In genomic region chr17:67408455-67408830, GRCh38 we compare ENCODE assay signal across 7 cellular contexts. TPM values are rescaled to one million over a fixed set of nuclear protein-coding genes. Genes with fewer than 3 reads are reported as not detected.
DNase-seq lines count a peak whose midpoint lies in the region; ATAC-seq and TF ChIP-seq lines count a peak whose summit lies in the region.
"Not testable (repeated sequence)": the region's sequence is repeated elsewhere in the genome, so short reads cannot be mapped to it uniquely, and the experiment has no call there.

No MANE protein-coding gene starts in this region.

- not testable (repeated sequence) for TF ChIP-seq CTCF in Calu3 (IDR thresholded peaks at IDR 0.05; ENCODE audit: unreplicated experiment); RWPE1 (conservative IDR thresholded peaks at IDR 0.05; ENCODE audit: low read depth); activated CD8-positive, alpha-beta T cell treated with anti-CD3 and anti-CD28 coated beads for 36 hours (IDR thresholded peaks at IDR 0.05); nephron progenitor cell (IDR thresholded peaks at IDR 0.05)

- H3K4me1 Mint-ChIP-seq in Calu3 (ENCODE audit: low read depth, unreplicated experiment) (peaks cover 32% of the 10 kb centered on the region), immature natural killer cell (peaks cover 82 to 91% of the 10 kb centered on the region in 2 donors)
- H3K4me1 Mint-ChIP-seq in activated CD8-positive, alpha-beta T cell treated with anti-CD3 and anti-CD28 coated beads for 36 hours (ENCODE audit: low read depth) = peaks cover 72% of the 10 kb centered on the region
- peaks cover 66% of the 10 kb centered on the region for H3K4me1 Mint-ChIP-seq in activated naive CD4-positive, alpha-beta T cell treated with anti-CD3 and anti-CD28 coated beads for 36 hours (ENCODE audit: low read depth)
- peaks cover 30% of the 10 kb centered on the region for H3K4me1 Mint-ChIP-seq in activated naive CD8-positive, alpha-beta T cell treated with anti-CD3 and anti-CD28 coated beads, Interleukin-2, amount 10 ng/mL, durations not matched to agents 7 days and 5 days
- H3K4me1 Mint-ChIP-seq in nephron progenitor cell = not testable (repeated sequence)

- H3K36me3 Mint-ChIP-seq in Calu3 (ENCODE audit: insufficient read depth, unreplicated experiment); immature natural killer cell; nephron progenitor cell (ENCODE audit: low read depth): not testable (repeated sequence)
- peaks cover 20% of the 10 kb centered on the region for H3K36me3 Mint-ChIP-seq in activated CD8-positive, alpha-beta T cell treated with anti-CD3 and anti-CD28 coated beads for 36 hours (ENCODE audit: low read depth)
- peaks cover 12% of the 10 kb centered on the region for H3K36me3 Mint-ChIP-seq in activated naive CD4-positive, alpha-beta T cell treated with anti-CD3 and anti-CD28 coated beads for 36 hours (ENCODE audit: low read depth)
- H3K36me3 Mint-ChIP-seq in activated naive CD8-positive, alpha-beta T cell treated with anti-CD3 and anti-CD28 coated beads, Interleukin-2, amount 10 ng/mL, durations not matched to agents 7 days and 5 days = peaks cover 31% of the 10 kb centered on the region

- CTCF ChIA-PET in Calu3 (lab: Charles Lee) = interaction anchor here (0.6 kb wide), 1 partner anchor 14 kb away, joined by 6 read pairs; no protein-coding TSS in a partner anchor
- CTCF ChIA-PET in RWPE1 (lab: Yijun Ruan, JAX); activated naive CD4-positive, alpha-beta T cell treated with anti-CD3 and anti-CD28 coated beads for 36 hours (lab: Charles Lee): not testable (repeated sequence)
- CTCF ChIA-PET in activated CD8-positive, alpha-beta T cell treated with anti-CD3 and anti-CD28 coated beads for 36 hours (lab: Charles Lee) = interaction anchor here (1.1 kb wide), 1 partner anchor 30 kb away, joined by 5 read pairs; no protein-coding TSS in a partner anchor

- not testable (repeated sequence) for H3K4me3 Mint-ChIP-seq in Calu3 (ENCODE audit: low read depth, unreplicated experiment); activated CD8-positive, alpha-beta T cell treated with anti-CD3 and anti-CD28 coated beads for 36 hours; activated naive CD4-positive, alpha-beta T cell treated with anti-CD3 and anti-CD28 coated beads for 36 hours; activated naive CD8-positive, alpha-beta T cell treated with anti-CD3 and anti-CD28 coated beads, Interleukin-2, amount 10 ng/mL, durations not matched to agents 7 days and 5 days; nephron progenitor cell
- H3K4me3 Mint-ChIP-seq in immature natural killer cell = peak overlapping the region; percentile 62 to 82 (median 76)

- H3K27ac Mint-ChIP-seq in Calu3 (ENCODE audit: unreplicated experiment) (peak overlapping the region; percentile 14), immature natural killer cell (peak overlapping the region; percentile 95 to 99 (median 98)), nephron progenitor cell (peak overlapping the region; percentile 88)
- H3K27ac Mint-ChIP-seq in activated CD8-positive, alpha-beta T cell treated with anti-CD3 and anti-CD28 coated beads for 36 hours = peak overlapping the region; percentile 52
- peak overlapping the region; percentile 56 for H3K27ac Mint-ChIP-seq in activated naive CD4-positive, alpha-beta T cell treated with anti-CD3 and anti-CD28 coated beads for 36 hours
- H3K27ac Mint-ChIP-seq in activated naive CD8-positive, alpha-beta T cell treated with anti-CD3 and anti-CD28 coated beads, Interleukin-2, amount 10 ng/mL, durations not matched to agents 7 days and 5 days = peak overlapping the region; percentile 70

- POLR2A ChIA-PET in RWPE1 (lab: Yijun Ruan, JAX; ENCODE audit: low non-redundant PET); activated naive CD8-positive, alpha-beta T cell treated with anti-CD3 and anti-CD28 coated beads, Interleukin-2, amount 10 ng/mL, durations not matched to agents 7 days and 5 days (lab: Charles Lee): not testable (repeated sequence)
- POLR2A ChIA-PET in activated CD8-positive, alpha-beta T cell treated with anti-CD3 and anti-CD28 coated beads for 36 hours (lab: Charles Lee) = interaction anchor here (0.8 kb wide), 1 partner anchor 15 kb away, joined by 3 read pairs; no protein-coding TSS in a partner anchor

- BruUV-seq in Calu3 (replicated peaks; lab: Mats Ljungman, UMichigan) = not testable (repeated sequence)

- not testable (repeated sequence) for H3K9me3 Mint-ChIP-seq in Calu3 (ENCODE audit: low read depth, unreplicated experiment); activated CD8-positive, alpha-beta T cell treated with anti-CD3 and anti-CD28 coated beads for 36 hours; activated naive CD4-positive, alpha-beta T cell treated with anti-CD3 and anti-CD28 coated beads for 36 hours; activated naive CD8-positive, alpha-beta T cell treated with anti-CD3 and anti-CD28 coated beads, Interleukin-2, amount 10 ng/mL, durations not matched to agents 7 days and 5 days; immature natural killer cell
- peaks cover 17% of the 10 kb centered on the region for H3K9me3 Mint-ChIP-seq in nephron progenitor cell

- peak overlapping the region; percentile 22 for H3K27ac ChIP-seq in RWPE1

- not testable (repeated sequence) for H3K27me3 Mint-ChIP-seq in Calu3 (ENCODE audit: unreplicated experiment); activated CD8-positive, alpha-beta T cell treated with anti-CD3 and anti-CD28 coated beads for 36 hours; activated naive CD4-positive, alpha-beta T cell treated with anti-CD3 and anti-CD28 coated beads for 36 hours (ENCODE audit: low read depth); activated naive CD8-positive, alpha-beta T cell treated with anti-CD3 and anti-CD28 coated beads, Interleukin-2, amount 10 ng/mL, durations not matched to agents 7 days and 5 days; nephron progenitor cell (ENCODE audit: low read depth, poor library complexity)
- peaks cover 2 to 11% (median 7%) of the 10 kb centered on the region in 3 donors for H3K27me3 Mint-ChIP-seq in immature natural killer cell (ENCODE audit: low read depth in 3 of 3)

- intact Hi-C loops in Calu3 (cut with micrococcal nuclease; ENCODE audit: unreplicated experiment); activated CD8-positive, alpha-beta T cell treated with anti-CD3 and anti-CD28 coated beads for 36 hours (cut with micrococcal nuclease); activated naive CD4-positive, alpha-beta T cell treated with anti-CD3 and anti-CD28 coated beads for 36 hours (cut with micrococcal nuclease): not testable (repeated sequence)

- peak; percentile 10 for ATAC-seq in activated CD8-positive, alpha-beta T cell treated with anti-CD3 and anti-CD28 coated beads for 36 hours
- not testable (repeated sequence) for ATAC-seq in activated naive CD8-positive, alpha-beta T cell treated with anti-CD3 and anti-CD28 coated beads, Interleukin-2, amount 10 ng/mL, durations not matched to agents 7 days and 5 days (ENCODE audit: low read depth)

- not testable (repeated sequence) for DNase-seq in Calu3; RWPE1 (ENCODE audit: low spot score); activated CD8-positive, alpha-beta T cell treated with anti-CD3 and anti-CD28 coated beads for 36 hours; activated naive CD4-positive, alpha-beta T cell treated with anti-CD3 and anti-CD28 coated beads for 36 hours; activated naive CD8-positive, alpha-beta T cell treated with anti-CD3 and anti-CD28 coated beads, Interleukin-2, amount 10 ng/mL, durations not matched to agents 7 days and 5 days; immature natural killer cell; nephron progenitor cell

RNA-seq across cellular contexts. Expression of gene PITPNC1, which starts 31.4 kb away (rescaled TPM):
- total RNA-seq in Calu3 (2022) = 6.9 and 11.4 TPM in 2 replicates
- 10 to 100 TPM; 51.8 to 56.3 TPM for total RNA-seq in activated CD8-positive, alpha-beta T cell treated with anti-CD3 and anti-CD28 coated beads for 36 hours
- 10 to 100 TPM; 58.7 to 60.0 TPM for total RNA-seq in activated naive CD4-positive, alpha-beta T cell treated with anti-CD3 and anti-CD28 coated beads for 36 hours
- total RNA-seq in activated naive CD8-positive, alpha-beta T cell treated with anti-CD3 and anti-CD28 coated beads, Interleukin-2, amount 10 ng/mL, durations not matched to agents 7 days and 5 days = 100 to 1,000 TPM; 100 to 104 TPM
- 100 to 1,000 TPM; 119 to 155 (median 150) TPM for polyA plus RNA-seq in immature natural killer cell

RNA-seq across cellular contexts. Expression of gene PSMD12, which starts 42.1 kb away (rescaled TPM):
- total RNA-seq in Calu3 (2022) = 77.4 and 79.2 TPM in 2 replicates
- total RNA-seq in activated CD8-positive, alpha-beta T cell treated with anti-CD3 and anti-CD28 coated beads for 36 hours = 10 to 100 TPM; 80.9 to 89.1 TPM
- 10 to 100 TPM; 67.8 to 70.7 TPM for total RNA-seq in activated naive CD4-positive, alpha-beta T cell treated with anti-CD3 and anti-CD28 coated beads for 36 hours
- total RNA-seq in activated naive CD8-positive, alpha-beta T cell treated with anti-CD3 and anti-CD28 coated beads, Interleukin-2, amount 10 ng/mL, durations not matched to agents 7 days and 5 days = 10 to 100 TPM; 39.8 to 40.5 TPM
- 10 to 100 TPM; 24.1 to 43.9 (median 37.3) TPM for polyA plus RNA-seq in immature natural killer cell

Comparison
In these comparisons a context has a peak if more than half of its experiments do, and no peak if none do; other contexts are left out.
1. H3K27ac Mint-ChIP-seq: peak in every context shown above with its lines; median percentile 98 in immature natural killer cell; 88 in nephron progenitor cell; 70 in activated naive CD8-positive, alpha-beta T cell treated with anti-CD3 and anti-CD28 coated beads, Interleukin-2, amount 10 ng/mL, durations not matched to agents 7 days and 5 days; 56 in activated naive CD4-positive, alpha-beta T cell treated with anti-CD3 and anti-CD28 coated beads for 36 hours; 52 in activated CD8-positive, alpha-beta T cell treated with anti-CD3 and anti-CD28 coated beads for 36 hours; 14 in Calu3.